Comparison of ENCODE assay signal across 17 cellular contexts in the genomic region with DNA sequence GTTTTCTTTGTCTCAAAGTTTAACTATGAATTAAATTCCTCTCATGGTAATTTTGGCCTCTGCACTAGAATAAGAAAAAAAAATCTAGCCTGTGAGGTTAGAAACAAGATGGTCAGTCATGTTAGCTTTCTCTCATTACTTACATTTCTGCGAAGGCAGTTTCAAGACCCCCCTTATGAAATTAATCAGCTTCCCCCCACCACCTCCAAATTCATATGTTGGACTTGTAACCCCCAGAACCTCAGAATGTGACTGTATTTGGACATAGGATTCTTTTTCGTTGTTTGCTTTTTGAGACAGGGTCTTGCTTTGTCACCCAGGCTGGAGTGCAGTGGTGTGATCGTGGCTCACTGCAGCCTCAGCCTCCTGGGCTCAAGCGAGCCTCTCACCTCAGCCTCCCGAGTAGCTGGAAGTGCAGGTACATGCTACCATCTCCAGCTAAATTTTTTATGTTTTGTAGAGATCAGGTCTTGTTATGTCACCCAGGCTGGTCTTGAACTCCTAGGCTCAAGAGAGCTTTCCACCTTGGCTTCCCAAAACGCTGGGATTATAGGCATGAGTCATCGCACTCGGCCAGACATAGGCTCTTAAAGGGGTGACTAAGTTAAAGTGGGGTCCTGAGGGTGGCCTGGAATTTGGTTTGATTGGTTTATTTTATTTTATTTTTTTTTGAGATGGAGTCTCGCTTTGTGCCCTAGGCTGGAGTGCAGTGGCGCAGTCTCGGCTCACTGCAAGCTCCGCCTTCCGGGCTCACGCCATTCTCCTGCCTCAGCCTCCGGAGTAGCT. TPM values are rescaled to one million over a fixed set of nuclear protein-coding genes. Genes with fewer than 3 reads are reported as not detected.
DNase-seq lines count a peak whose midpoint lies in the region; TF ChIP-seq lines count a peak whose summit lies in the region.
"Had no signal": no experiment of that assay in that cellular context is flagged by ENCODE, and none has a peak within 500 bp of the region (broad histone marks: within the 10 kb centered on the region; RNA-seq: fewer than 3 reads in every experiment).

No MANE protein-coding gene starts in this region.

- no peak overlapping the region for H4K8ac ChIP-seq in neuronal stem cell (ENCODE audit: low read depth, low read length)

- H3K9me3 Mint-ChIP-seq in activated CD4-positive, alpha-beta memory T cell treated with anti-CD3 and anti-CD28 coated beads, Interleukin-2, amount 10 ng/mL, durations not matched to agents 7 days and 5 days, result no peaks in the 10 kb centered on the region
- no peaks in the 10 kb centered on the region for H3K9me3 Mint-ChIP-seq in activated CD4-positive, alpha-beta memory T cell treated with anti-CD3 and anti-CD28 coated beads for 36 hours
- no peaks in the 10 kb centered on the region for H3K9me3 Mint-ChIP-seq in CD8-positive, alpha-beta memory T cell
- no peaks in the 10 kb centered on the region for H3K9me3 Mint-ChIP-seq in activated T-helper 2 cell treated with anti-CD3 and anti-CD28 coated beads, Interferon-gamma antibody, Interleukin-2, Interleukin-4, amounts not matched to agents 10 μg/mL and 5 μg/mL and 100 μg/mL, durations not matched to agents 14 hours and 24 hours and 36 hours
- H3K9me3 Mint-ChIP-seq: CD8-positive, alpha-beta T cell had no signal

- H3K79me1 ChIP-seq in neuronal stem cell (ENCODE audit: low read depth, low read length), result no peaks in the 10 kb centered on the region

- CTCF ChIA-PET in activated CD4-positive, alpha-beta memory T cell treated with anti-CD3 and anti-CD28 coated beads, Interleukin-2, amount 10 ng/mL, durations not matched to agents 7 days and 5 days (lab: Charles Lee), result interaction anchor here (0.5 to 6.1 kb wide), 7 partner anchors 8 to 468 kb away, joined by 3 to 59 read pairs (median 6); no protein-coding TSS in a partner anchor
- CTCF ChIA-PET in activated CD4-positive, alpha-beta memory T cell treated with anti-CD3 and anti-CD28 coated beads for 36 hours (lab: Charles Lee), result interaction anchor here (0.8 to 3.8 kb wide), 7 partner anchors 10 to 186 kb away, joined by 3 to 15 read pairs (median 10); no protein-coding TSS in a partner anchor
- CTCF ChIA-PET in CD8-positive, alpha-beta memory T cell (lab: Charles Lee), result interaction anchor here (1.1 to 2.9 kb wide), 3 partner anchors 7 to 152 kb away, joined by 3 to 16 read pairs (median 4); no protein-coding TSS in a partner anchor
- CTCF ChIA-PET in RWPE1 (lab: Yijun Ruan, JAX), result interaction anchor here (0.6 to 2.3 kb wide), 3 partner anchors 10 to 144 kb away, joined by 3 to 29 read pairs (median 8); no protein-coding TSS in a partner anchor

- no peak for TF ChIP-seq POLR2A in spleen (IDR thresholded peaks at IDR 0.05)

- no peak for TF ChIP-seq CTCF in spleen (IDR thresholded peaks at IDR 0.05 in 8 of 11, conservative IDR thresholded peaks at IDR 0.05 in 3 of 11)
- TF ChIP-seq CTCF in RWPE1 (conservative IDR thresholded peaks at IDR 0.05; ENCODE audit: low read depth), result no peak

- no peak overlapping the region for H2AFZ ChIP-seq in neuronal stem cell (ENCODE audit: low read length)
- H2AFZ ChIP-seq: PC-9 had no signal

- H2BK120ac ChIP-seq in neuronal stem cell (ENCODE audit: low read depth, low read length), result no peak overlapping the region

- no peak overlapping the region for H3K27ac ChIP-seq in CD8-positive, alpha-beta memory T cell (ENCODE audit: low read depth, low read length)
- peak overlapping the region in 7 of 8 donors; percentile 89 to 97 (median 91) for H3K27ac ChIP-seq in spleen
- no peak overlapping the region for H3K27ac ChIP-seq in RWPE1
- H3K27ac ChIP-seq in neuronal stem cell (replicated peaks; ENCODE audit: low read length), result no peak overlapping the region
- H3K27ac ChIP-seq: PC-9 had no signal

- H3K4me1 Mint-ChIP-seq in activated CD4-positive, alpha-beta memory T cell treated with anti-CD3 and anti-CD28 coated beads, Interleukin-2, amount 10 ng/mL, durations not matched to agents 7 days and 5 days, result peaks cover 25% of the 10 kb centered on the region
- peaks cover 14% of the 10 kb centered on the region for H3K4me1 Mint-ChIP-seq in activated CD4-positive, alpha-beta memory T cell treated with anti-CD3 and anti-CD28 coated beads for 36 hours (ENCODE audit: low read depth)
- H3K4me1 Mint-ChIP-seq in CD8-positive, alpha-beta memory T cell, result peaks cover 2 to 15% (median 13%) of the 10 kb centered on the region in 3 donors
- peaks cover 10% of the 10 kb centered on the region for H3K4me1 Mint-ChIP-seq in activated T-helper 2 cell treated with anti-CD3 and anti-CD28 coated beads, Interferon-gamma antibody, Interleukin-2, Interleukin-4, amounts not matched to agents 10 μg/mL and 5 μg/mL and 100 μg/mL, durations not matched to agents 14 hours and 24 hours and 36 hours (ENCODE audit: low read depth)

- H3K36me3 ChIP-seq in CD8-positive, alpha-beta memory T cell (ENCODE audit: insufficient read depth, low read length), result no peaks in the 10 kb centered on the region
- peaks cover 0 to 10% (median 5%) of the 10 kb centered on the region in 6 donors for H3K36me3 ChIP-seq in spleen
- peaks cover 0 to 1% of the 10 kb centered on the region in 2 donors for H3K36me3 ChIP-seq in neuronal stem cell (replicated peaks in 1 of 2; ENCODE audit: control insufficient read depth in 2 of 2, insufficient read depth in 2 of 2, low read length in 2 of 2)
- H3K36me3 ChIP-seq: ovary had no signal

- intact Hi-C loops in activated CD4-positive, alpha-beta memory T cell treated with anti-CD3 and anti-CD28 coated beads for 36 hours (cut with micrococcal nuclease), result no loop called here
- intact Hi-C loops in activated T-helper 2 cell treated with anti-CD3 and anti-CD28 coated beads, Interferon-gamma antibody, Interleukin-2, Interleukin-4, amounts not matched to agents 10 μg/mL and 5 μg/mL and 100 μg/mL, durations not matched to agents 14 hours and 24 hours and 36 hours (cut with micrococcal nuclease), result loop anchor here (10.0 kb wide), 1 partner anchor 156 kb away; no protein-coding TSS in a partner anchor
- intact Hi-C loops in spleen (cut with DNase I; ENCODE audit: low total_unique reads), result loop anchor here (5.0 kb wide), 1 partner anchor 153 kb away; no protein-coding TSS in a partner anchor

- H3K4me3 Mint-ChIP-seq in activated CD4-positive, alpha-beta memory T cell treated with anti-CD3 and anti-CD28 coated beads, Interleukin-2, amount 10 ng/mL, durations not matched to agents 7 days and 5 days, result peak overlapping the region; percentile 32
- H3K4me3 Mint-ChIP-seq in activated CD4-positive, alpha-beta memory T cell treated with anti-CD3 and anti-CD28 coated beads for 36 hours, result no peak overlapping the region
- H3K4me3 Mint-ChIP-seq in CD8-positive, alpha-beta memory T cell, result peak overlapping the region in 4 of 7 donors; percentile 24 to 73 (median 48)
- H3K4me3 Mint-ChIP-seq in activated T-helper 2 cell treated with anti-CD3 and anti-CD28 coated beads, Interferon-gamma antibody, Interleukin-2, Interleukin-4, amounts not matched to agents 10 μg/mL and 5 μg/mL and 100 μg/mL, durations not matched to agents 14 hours and 24 hours and 36 hours (ENCODE audit: low read depth), result peak overlapping the region; percentile 37
- H3K4me3 Mint-ChIP-seq: CD8-positive, alpha-beta T cell had no signal

- H2BK12ac ChIP-seq in neuronal stem cell (ENCODE audit: low read length), result no peak overlapping the region

- H3K27me3 ChIP-seq in CD8-positive, alpha-beta memory T cell (ENCODE audit: insufficient read depth, low read length, poor library complexity, severe bottlenecking), result no peaks in the 10 kb centered on the region
- H3K27me3 ChIP-seq in spleen (replicated peaks in 1 of 7) (no peaks in the 10 kb centered on the region), neuronal stem cell (ENCODE audit: control insufficient read depth in 3 of 3, insufficient read depth in 3 of 3, low read depth in 1 of 3, low read length in 3 of 3) (no peaks in the 10 kb centered on the region)
- H3K27me3 ChIP-seq: ovary had no signal

- POLR2A ChIA-PET in activated CD4-positive, alpha-beta memory T cell treated with anti-CD3 and anti-CD28 coated beads, Interleukin-2, amount 10 ng/mL, durations not matched to agents 7 days and 5 days (lab: Charles Lee), result interaction anchor here (1.8 kb wide), 1 partner anchor 61 kb away, joined by 7 read pairs; a partner anchor contains a TSS
- POLR2A ChIA-PET in activated CD4-positive, alpha-beta memory T cell treated with anti-CD3 and anti-CD28 coated beads for 36 hours (lab: Charles Lee), result no interaction called here
- POLR2A ChIA-PET in CD8-positive, alpha-beta memory T cell (lab: Charles Lee), result no interaction called here
- POLR2A ChIA-PET in RWPE1 (lab: Yijun Ruan, JAX; ENCODE audit: low non-redundant PET), result no interaction called here

- H3K36me3 Mint-ChIP-seq in activated CD4-positive, alpha-beta memory T cell treated with anti-CD3 and anti-CD28 coated beads, Interleukin-2, amount 10 ng/mL, durations not matched to agents 7 days and 5 days (ENCODE audit: low read depth), result peaks cover under 1% of the 10 kb centered on the region
- H3K36me3 Mint-ChIP-seq in activated CD4-positive, alpha-beta memory T cell treated with anti-CD3 and anti-CD28 coated beads for 36 hours, result peaks cover under 1% of the 10 kb centered on the region
- H3K36me3 Mint-ChIP-seq in CD8-positive, alpha-beta memory T cell, result peaks cover 0 to under 1% (median 0%) of the 10 kb centered on the region in 3 donors
- H3K36me3 Mint-ChIP-seq in activated T-helper 2 cell treated with anti-CD3 and anti-CD28 coated beads, Interferon-gamma antibody, Interleukin-2, Interleukin-4, amounts not matched to agents 10 μg/mL and 5 μg/mL and 100 μg/mL, durations not matched to agents 14 hours and 24 hours and 36 hours (ENCODE audit: low read depth), result peaks cover 5% of the 10 kb centered on the region

- H3K23ac ChIP-seq in neuronal stem cell (ENCODE audit: low read depth, low read length, poor library complexity), result no peak overlapping the region

- no peak overlapping the region for H3K9ac ChIP-seq in neuronal stem cell (ENCODE audit: low read depth, low read length, poor library complexity)

- H3K4me3 ChIP-seq in CD8-positive, alpha-beta memory T cell (ENCODE audit: low read length), result no peak overlapping the region
- H3K4me3 ChIP-seq in spleen (peak overlapping the region in 4 of 8 donors; percentile 49 to 70 (median 54)), neuronal stem cell (ENCODE audit: low read length in 2 of 2) (no peak overlapping the region)
- H3K4me3 ChIP-seq: PC-9 had no signal

- H3K4me1 ChIP-seq in CD8-positive, alpha-beta memory T cell (ENCODE audit: insufficient read depth, low read length), result peaks cover 6% of the 10 kb centered on the region
- H3K4me1 ChIP-seq in spleen (peaks cover 12 to 46% (median 35%) of the 10 kb centered on the region in 6 donors), neuronal stem cell (ENCODE audit: control insufficient read depth in 2 of 2, insufficient read depth in 1 of 2, low read depth in 1 of 2, low read length in 2 of 2) (peaks cover 0 to 1% of the 10 kb centered on the region in 2 donors)

- H3K27me3 Mint-ChIP-seq in activated CD4-positive, alpha-beta memory T cell treated with anti-CD3 and anti-CD28 coated beads, Interleukin-2, amount 10 ng/mL, durations not matched to agents 7 days and 5 days, result no peaks in the 10 kb centered on the region
- no peaks in the 10 kb centered on the region for H3K27me3 Mint-ChIP-seq in activated CD4-positive, alpha-beta memory T cell treated with anti-CD3 and anti-CD28 coated beads for 36 hours
- H3K27me3 Mint-ChIP-seq in CD8-positive, alpha-beta memory T cell, result peaks cover 0 to 4% of the 10 kb centered on the region in 2 donors
- no peaks in the 10 kb centered on the region for H3K27me3 Mint-ChIP-seq in activated T-helper 2 cell treated with anti-CD3 and anti-CD28 coated beads, Interferon-gamma antibody, Interleukin-2, Interleukin-4, amounts not matched to agents 10 μg/mL and 5 μg/mL and 100 μg/mL, durations not matched to agents 14 hours and 24 hours and 36 hours (ENCODE audit: low read depth)

- H4K91ac ChIP-seq in neuronal stem cell (ENCODE audit: low read depth, low read length, poor library complexity), result no peak overlapping the region

- H3K18ac ChIP-seq in neuronal stem cell (ENCODE audit: low read length), result no peak overlapping the region

- H3K4me2 ChIP-seq in neuronal stem cell (ENCODE audit: insufficient read depth, low read length, poor library complexity, severe bottlenecking), result no peak overlapping the region

- no peak overlapping the region for H3K27ac Mint-ChIP-seq in activated CD4-positive, alpha-beta memory T cell treated with anti-CD3 and anti-CD28 coated beads, Interleukin-2, amount 10 ng/mL, durations not matched to agents 7 days and 5 days
- H3K27ac Mint-ChIP-seq in activated CD4-positive, alpha-beta memory T cell treated with anti-CD3 and anti-CD28 coated beads for 36 hours, result no peak overlapping the region
- peak overlapping the region in 1 of 8 donors; percentile 83 for H3K27ac Mint-ChIP-seq in CD8-positive, alpha-beta memory T cell
- H3K27ac Mint-ChIP-seq in activated T-helper 2 cell treated with anti-CD3 and anti-CD28 coated beads, Interferon-gamma antibody, Interleukin-2, Interleukin-4, amounts not matched to agents 10 μg/mL and 5 μg/mL and 100 μg/mL, durations not matched to agents 14 hours and 24 hours and 36 hours, result no peak overlapping the region
- H3K27ac Mint-ChIP-seq: CD8-positive, alpha-beta T cell had no signal

- no peak overlapping the region for H3K14ac ChIP-seq in neuronal stem cell (ENCODE audit: low read length)

- H2AK5ac ChIP-seq in neuronal stem cell (ENCODE audit: low read depth, low read length), result no peak overlapping the region

- H3K9me3 ChIP-seq in CD8-positive, alpha-beta memory T cell (ENCODE audit: low read length), result no peaks in the 10 kb centered on the region
- H3K9me3 ChIP-seq in spleen, result no peaks in the 10 kb centered on the region
- no peaks in the 10 kb centered on the region for H3K9me3 ChIP-seq in neuronal stem cell (replicated peaks in 1 of 2; ENCODE audit: control insufficient read depth in 2 of 2, insufficient read depth in 1 of 2, low read depth in 1 of 2, low read length in 2 of 2)
- H3K9me3 ChIP-seq: ovary had no signal

- no peak overlapping the region for H2BK15ac ChIP-seq in neuronal stem cell (ENCODE audit: low read length)

- no peak overlapping the region for H2BK5ac ChIP-seq in neuronal stem cell (ENCODE audit: low read length)

- WGBS in spleen, 5 donors, result 81 to 90% (median 89%) methylated on average over 15 of the region's 15 CpGs
- WGBS in neuronal stem cell (ENCODE audit: extremely low coverage in 2 of 2, insufficient read length in 2 of 2, insufficient replicate concordance in 1 of 2), 2 donors, result no CpG with 5 or more reads among the region's 15 CpGs

- no peak for DNase-seq in activated CD4-positive, alpha-beta memory T cell treated with anti-CD3 and anti-CD28 coated beads, Interleukin-2, amount 10 ng/mL, durations not matched to agents 7 days and 5 days
- DNase-seq in activated CD4-positive, alpha-beta memory T cell treated with anti-CD3 and anti-CD28 coated beads for 36 hours, result no peak
- no peak for DNase-seq in CD8-positive, alpha-beta memory T cell
- DNase-seq in activated T-helper 2 cell treated with anti-CD3 and anti-CD28 coated beads, Interferon-gamma antibody, Interleukin-2, Interleukin-4, amounts not matched to agents 10 μg/mL and 5 μg/mL and 100 μg/mL, durations not matched to agents 14 hours and 24 hours and 36 hours (ENCODE audit: low spot score), result no peak
- no peak for DNase-seq in spleen
- DNase-seq in RWPE1 (ENCODE audit: low spot score), result no peak
- DNase-seq in HPDE6-E6E7 (ENCODE audit: extremely low spot score), result no peak
- no peak for DNase-seq in neuronal stem cell (ENCODE audit: low spot score)
- DNase-seq: anterior cingulate cortex; CD8-positive, alpha-beta T cell; foreskin melanocyte; left ventricle myocardium superior; NCI-H1048; NCI-H774; ovary; PC-9; SW 1271 had no signal

- no peak overlapping the region for H3K4ac ChIP-seq in neuronal stem cell (ENCODE audit: low read length)

RNA-seq across cellular contexts. Expression of a gene that starts 1.4 kb away (rescaled TPM):
- total RNA-seq in activated CD4-positive, alpha-beta memory T cell treated with anti-CD3 and anti-CD28 coated beads, Interleukin-2, amount 10 ng/mL, durations not matched to agents 7 days and 5 days, result 10 to 100 TPM; 10.8 to 11.5 TPM
- 10 to 100 TPM; 12.4 to 13.3 TPM for total RNA-seq in activated CD4-positive, alpha-beta memory T cell treated with anti-CD3 and anti-CD28 coated beads for 36 hours
- total RNA-seq in CD8-positive, alpha-beta memory T cell, result 1 to 10 TPM; 1.7 to 2.6 TPM
- polyA plus RNA-seq in CD8-positive, alpha-beta memory T cell, result not detected
- total RNA-seq in activated T-helper 2 cell treated with anti-CD3 and anti-CD28 coated beads, Interferon-gamma antibody, Interleukin-2, Interleukin-4, amounts not matched to agents 10 μg/mL and 5 μg/mL and 100 μg/mL, durations not matched to agents 14 hours and 24 hours and 36 hours, result 11.3 and 11.4 TPM in 2 replicates
- 10 to 100 TPM; 17.0 to 62.5 (median 27.7) TPM for total RNA-seq in spleen
- polyA plus RNA-seq in spleen, result 10 to 100 TPM; 20.4 to 55.0 (median 51.5) TPM
- polyA plus RNA-seq in neuronal stem cell (2013, experiment 1 of 2), result 0.04 TPM
- 0.10 TPM for polyA plus RNA-seq in neuronal stem cell (2013, experiment 2 of 2)
- total RNA-seq: PC-9 had no signal

Comparison
In these comparisons a context has a peak if more than half of its experiments do, and no peak if none do; other contexts are left out.
1. H3K27ac ChIP-seq: peak in spleen (7 of 8); none in CD8-positive, alpha-beta memory T cell (single experiment), RWPE1 (single experiment) and neuronal stem cell (single experiment).